In genomic region chr5:112124788-112125187, GRCh38 we compare ENCODE assay signal across 19 cellular contexts.
DNase-seq lines count a peak whose midpoint lies in the region; ATAC-seq and TF ChIP-seq lines count a peak whose summit lies in the region.
"Had no signal": no experiment of that assay in that cellular context is flagged by ENCODE, and none has a peak within 500 bp of the region (broad histone marks: within the 10 kb centered on the region; RNA-seq: fewer than 3 reads in every experiment).

No MANE protein-coding gene starts in this region.

- peak; percentile 66 for DNase-seq in SKM-1 treated with dmso at 0.1 percent for 144 hours (lab: John Stamatoyannopoulos, UW; ENCODE audit: unreplicated experiment)
- no peak for DNase-seq in SKM-1 (lab: John Stamatoyannopoulos, UW; ENCODE audit: unreplicated experiment)
- DNase-seq in MV-4-11 (lab: John Stamatoyannopoulos, UW) = peak; percentile 48
- DNase-seq in OCI-M1 (lab: John Stamatoyannopoulos, UW) = peak; percentile 14
- no peak for DNase-seq in upper lobe of right lung
- DNase-seq in midbrain (lab: John Stamatoyannopoulos, UW) = no peak
- DNase-seq in body of pancreas = no peak
- DNase-seq: DND-41, MM.1S, NCI-H1694, NCI-H2081, NCI-H2171, NCI-H345, NCI-H524, NCI-H82, SHP77 treated with DMSO at 0.1 percent for 48 hours had no signal

- intact Hi-C loops in upper lobe of right lung (cut with DNase I) = no loop called here
- intact Hi-C loops in body of pancreas (cut with DNase I) = no loop called here

- TF ChIP-seq CTCF in upper lobe of right lung (IDR thresholded peaks at IDR 0.05) = no peak
- TF ChIP-seq CTCF in body of pancreas (IDR thresholded peaks at IDR 0.05) = no peak

- H3K9me3 ChIP-seq in upper lobe of right lung (no peaks in the 10 kb centered on the region), body of pancreas (no peaks in the 10 kb centered on the region)

- H3K4me3 ChIP-seq in upper lobe of right lung (no peak overlapping the region), body of pancreas (no peak overlapping the region)

- no peaks in the 10 kb centered on the region for H3K4me1 ChIP-seq in upper lobe of right lung
- H3K4me1 ChIP-seq in body of pancreas = no peaks in the 10 kb centered on the region

- H3K27ac ChIP-seq in upper lobe of right lung = no peak overlapping the region
- H3K27ac ChIP-seq in body of pancreas = no peak overlapping the region
- H3K27ac ChIP-seq: RWPE1 had no signal

- no peaks in the 10 kb centered on the region for H3K36me3 ChIP-seq in upper lobe of right lung
- no peaks in the 10 kb centered on the region for H3K36me3 ChIP-seq in body of pancreas (replicated peaks in 1 of 2; ENCODE audit: insufficient read depth in 1 of 2, low read depth in 2 of 2)

- H3K27me3 ChIP-seq in upper lobe of right lung (no peaks in the 10 kb centered on the region), body of pancreas (no peaks in the 10 kb centered on the region)

- TF ChIP-seq POLR2A in body of pancreas (IDR thresholded peaks at IDR 0.05) = no peak

- WGBS in body of pancreas, 2 donors = 42 to 73% methylated on average over 3 of the region's 3 CpGs

- ATAC-seq in upper lobe of right lung = peak; percentile 62
- no peak for ATAC-seq in GM18498 (IDR thresholded peaks at IDR 0.05; ENCODE audit: unreplicated experiment)
- no peak for ATAC-seq in body of pancreas
- ATAC-seq: SK-N-SH treated with all-trans-retinoic acid at 6 μM for 48 hours had no signal

Comparison
In these comparisons a context has a peak if more than half of its experiments do, and no peak if none do; other contexts are left out.
1. DNase-seq: peak in SKM-1 treated with dmso at 0.1 percent for 144 hours (single experiment), MV-4-11 (single experiment) and OCI-M1 (single experiment); none in SKM-1 (single experiment), upper lobe of right lung (single experiment), midbrain (single experiment) and body of pancreas (0 of 4).